9 cellular contexts compared by ENCODE assay signal in the genomic region with DNA sequence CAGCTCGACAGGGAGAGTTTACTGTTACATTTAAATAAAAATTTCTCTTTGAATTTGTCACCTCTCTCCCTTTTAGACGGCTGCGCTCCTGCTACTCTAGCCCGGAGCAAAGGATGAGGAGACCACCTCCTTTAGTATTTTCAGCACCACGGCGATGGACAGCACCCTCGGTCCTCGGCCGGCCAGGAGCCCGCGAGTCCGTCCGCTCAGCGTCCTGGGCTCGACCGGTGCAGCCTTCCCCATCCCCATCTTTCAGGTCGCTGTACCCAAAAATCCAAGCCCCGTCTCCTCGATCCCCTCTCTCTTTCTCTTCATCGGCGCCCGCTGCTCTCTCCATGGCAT. TPM values are rescaled to one million over a fixed set of nuclear protein-coding genes. Genes with fewer than 3 reads are reported as not detected.
DNase-seq lines count a peak whose midpoint lies in the region; ATAC-seq and TF ChIP-seq lines count a peak whose summit lies in the region.
"Had no signal": no experiment of that assay in that cellular context is flagged by ENCODE, and none has a peak within 500 bp of the region (broad histone marks: within the 10 kb centered on the region; RNA-seq: fewer than 3 reads in every experiment).

No MANE protein-coding gene starts in this region.

- no peaks in the 10 kb centered on the region for H3K27me3 ChIP-seq in ascending aorta
- peaks cover 85% of the 10 kb centered on the region for H3K27me3 ChIP-seq in hepatocyte
- H3K27me3 ChIP-seq in skeletal muscle satellite cell (ENCODE audit: control insufficient read depth, insufficient read depth, low read length), result peaks cover 59% of the 10 kb centered on the region

- no peak for ATAC-seq in HG03280 (IDR thresholded peaks at IDR 0.05; ENCODE audit: unreplicated experiment)

- 3% methylated on average over 22 of the region's 22 CpGs for WGBS in hepatocyte (ENCODE audit: low lambda C conversion rate, missing lambda C conversion rate)

- DNase-seq in HK-2 (ENCODE audit: unreplicated experiment) (peak; percentile 44), ascending aorta (ENCODE audit: low spot score in 2 of 2) (no peak), hepatocyte (ENCODE audit: low spot score) (peak; percentile 86), HT-29 (ENCODE audit: low spot score) (no peak), NCI-H128 (lab: John Stamatoyannopoulos, UW; ENCODE audit: unreplicated experiment) (no peak), NOMO-1 treated with dmso at 0.1 percent for 144 hours (lab: John Stamatoyannopoulos, UW; ENCODE audit: unreplicated experiment) (no peak)

- no peak overlapping the region for H2AFZ ChIP-seq in hepatocyte

- intact Hi-C loops in ascending aorta (cut with DNase I), result no loop called here

- H3K79me2 ChIP-seq in hepatocyte, result no peaks in the 10 kb centered on the region

- H3K4me2 ChIP-seq in hepatocyte (peak overlapping the region; percentile 95), skeletal muscle satellite cell (ENCODE audit: low read length) (peak overlapping the region; percentile 77)

- no peaks in the 10 kb centered on the region for H3K9me3 ChIP-seq in ascending aorta
- H3K9me3 ChIP-seq in hepatocyte (ENCODE audit: low read depth), result no peaks in the 10 kb centered on the region
- H3K9me3 ChIP-seq in skeletal muscle satellite cell (replicated peaks; ENCODE audit: low read length), result no peaks in the 10 kb centered on the region

- H3K9me2 ChIP-seq in hepatocyte (replicated peaks; ENCODE audit: insufficient read depth), result no peaks in the 10 kb centered on the region

- H3K4me3 ChIP-seq in ascending aorta (peak overlapping the region; percentile 36 to 65), hepatocyte (peak overlapping the region; percentile 77), skeletal muscle satellite cell (ENCODE audit: low read length) (no peak overlapping the region)

- H3K9ac ChIP-seq in skeletal muscle satellite cell (ENCODE audit: low read depth, low read length), result no peak overlapping the region

- H3K27ac ChIP-seq in ascending aorta (no peak overlapping the region), hepatocyte (no peak overlapping the region)

- TF ChIP-seq CTCF in ascending aorta (IDR thresholded peaks at IDR 0.05) (no peak), hepatocyte (IDR thresholded peaks at IDR 0.05; ENCODE audit: poor library complexity) (no peak)

- H4K20me1 ChIP-seq in hepatocyte (ENCODE audit: insufficient read depth, poor library complexity, severe bottlenecking), result no peaks in the 10 kb centered on the region

- no peaks in the 10 kb centered on the region for H3K36me3 ChIP-seq in ascending aorta
- H3K36me3 ChIP-seq in hepatocyte (replicated peaks; ENCODE audit: insufficient read depth, low read depth), result no peaks in the 10 kb centered on the region
- H3K36me3 ChIP-seq in skeletal muscle satellite cell (ENCODE audit: insufficient read depth, low read length), result no peaks in the 10 kb centered on the region

- H3K4me1 ChIP-seq in ascending aorta (peaks cover 8 to 21% of the 10 kb centered on the region in 2 donors), hepatocyte (ENCODE audit: insufficient read depth) (peaks cover 14% of the 10 kb centered on the region), skeletal muscle satellite cell (ENCODE audit: control insufficient read depth, insufficient read depth, low read length) (peaks cover 9% of the 10 kb centered on the region)

RNA-seq across cellular contexts. Expression of a gene that starts 0.8 kb away (rescaled TPM):
- total RNA-seq in ascending aorta, result not detected
- 1.3 and 3.2 TPM in 2 replicates for total RNA-seq in hepatocyte
- polyA plus RNA-seq in hepatocyte, result 2.4 and 2.9 TPM in 2 replicates
- not detected in 2 replicates for total RNA-seq in skeletal muscle satellite cell (2012; rRNA removed)
- total RNA-seq in HT-29 (2014; rRNA removed; shearing (Covaris generic)), result not detected in 2 replicates
- total RNA-seq: mononuclear cell had no signal

Comparison
In these comparisons a context has a peak if more than half of its experiments do, and no peak if none do; other contexts are left out.
1. DNase-seq: peak in HK-2 (single experiment) and hepatocyte (single experiment); none in ascending aorta (0 of 2), HT-29 (single experiment), NCI-H128 (single experiment) and NOMO-1 treated with dmso at 0.1 percent for 144 hours (single experiment).